ENCODE assay signal across 15 cellular contexts in the genomic region with DNA sequence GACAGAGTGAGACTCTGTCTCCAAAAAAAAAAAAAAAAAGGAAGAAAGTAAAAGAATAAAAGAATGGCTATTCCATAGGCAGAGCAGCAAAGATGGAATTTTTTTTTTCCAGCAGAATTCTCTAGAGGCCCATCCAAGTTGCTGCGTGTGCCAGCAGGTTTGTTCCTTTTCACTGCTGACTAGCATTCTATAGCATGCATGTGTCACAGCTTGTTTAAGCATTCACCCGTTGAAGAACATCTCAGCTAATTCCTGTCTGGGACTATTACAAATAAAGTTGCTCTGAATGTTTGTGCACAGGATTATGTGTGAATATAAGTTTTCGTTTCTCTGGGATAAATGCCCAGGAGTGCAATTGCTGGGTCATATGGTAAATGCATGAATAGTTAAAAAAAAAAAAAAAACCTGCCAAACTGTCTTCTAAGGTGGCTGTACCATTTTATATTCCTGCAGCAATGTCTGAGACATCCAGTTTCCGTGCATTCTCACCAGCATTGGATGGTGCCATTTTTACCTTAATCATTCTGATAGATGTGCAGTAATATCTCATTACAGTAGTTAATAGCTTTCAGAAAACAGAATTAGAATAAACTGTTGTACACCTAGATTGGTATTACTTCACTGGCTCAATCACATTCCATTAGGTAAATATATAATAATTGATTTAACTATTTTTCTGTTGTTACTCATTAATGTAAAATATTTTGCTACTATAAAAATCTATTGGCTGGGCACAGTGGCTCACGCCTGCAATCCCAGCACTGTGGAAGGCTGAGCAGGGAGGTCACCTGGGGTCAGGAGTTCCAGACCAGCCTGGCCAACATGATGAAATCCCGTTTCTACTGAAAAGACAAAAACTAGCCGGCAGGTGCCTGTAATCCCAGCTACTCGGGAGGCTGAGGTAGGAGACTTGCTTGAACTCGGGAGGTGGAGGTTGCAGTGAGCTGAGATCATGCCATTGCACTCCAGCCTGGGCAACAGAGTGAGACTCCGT.
"Had no signal": no experiment of that assay in that cellular context is flagged by ENCODE, and none has a peak within 500 bp of the region (broad histone marks: within the 10 kb centered on the region; RNA-seq: fewer than 3 reads in every experiment).

No MANE protein-coding gene starts in this region.

- H3K4me2 ChIP-seq: neural progenitor cell had no signal

- H3K4me1 ChIP-seq: neural progenitor cell, testis had no signal

- H3K9me3 Mint-ChIP-seq: activated CD4-positive, alpha-beta memory T cell treated with anti-CD3 and anti-CD28 coated beads for 36 hours; T-helper 2 cell treated with Interferon-gamma antibody and Interleukin-4, amounts not matched to agents 5 μg/mL and 100 μg/mL, for 36 hours; type B pancreatic cell had no signal

- H3K36me3 ChIP-seq: neural progenitor cell had no signal

- ATAC-seq: activated CD8-positive, alpha-beta memory T cell treated with anti-CD3 and anti-CD28 coated beads, Interleukin-2, amount 10 ng/mL, durations not matched to agents 7 days and 5 days; left ventricle myocardium superior; sciatic nerve; stimulated activated memory B cell treated with anti-CD40 and anti-IgM and Interleukin-4, amounts not matched to agents 10 μg/mL and 1 μg/mL and 100 μg/mL, for 72 hours had no signal

- H2AFZ ChIP-seq: neural progenitor cell had no signal

- DNase-seq: activated CD4-positive, alpha-beta memory T cell treated with anti-CD3 and anti-CD28 coated beads for 36 hours; activated CD4-positive, alpha-beta T cell treated with anti-CD3 and anti-CD28 coated beads for 4 hours; activated CD8-positive, alpha-beta memory T cell treated with anti-CD3 and anti-CD28 coated beads, Interleukin-2, amount 10 ng/mL, durations not matched to agents 7 days and 5 days; amniotic stem cell; dorsolateral prefrontal cortex; left ventricle myocardium superior; stimulated activated CD4-positive, alpha-beta T cell treated with anti-CD3 and anti-CD28 coated beads, Interleukin-4, amount 100 ng/mL, for 4 hours; testis had no signal

- H3K9ac ChIP-seq: neural progenitor cell had no signal

- H3K27ac ChIP-seq: dorsolateral prefrontal cortex, neural progenitor cell, testis had no signal

- H3K4me3 Mint-ChIP-seq: activated CD4-positive, alpha-beta memory T cell treated with anti-CD3 and anti-CD28 coated beads for 36 hours; activated CD8-positive, alpha-beta memory T cell treated with anti-CD3 and anti-CD28 coated beads, Interleukin-2, amount 10 ng/mL, durations not matched to agents 7 days and 5 days; activated naive CD8-positive, alpha-beta T cell; memory B cell; neural progenitor cell; stimulated activated memory B cell treated with anti-CD40 and anti-IgM and Interleukin-4, amounts not matched to agents 10 μg/mL and 1 μg/mL and 100 μg/mL, for 72 hours; T-helper 2 cell treated with Interferon-gamma antibody and Interleukin-4, amounts not matched to agents 5 μg/mL and 100 μg/mL, for 36 hours; type B pancreatic cell had no signal

- H3K36me3 Mint-ChIP-seq: activated CD4-positive, alpha-beta memory T cell treated with anti-CD3 and anti-CD28 coated beads for 36 hours; activated CD8-positive, alpha-beta memory T cell treated with anti-CD3 and anti-CD28 coated beads, Interleukin-2, amount 10 ng/mL, durations not matched to agents 7 days and 5 days; activated naive CD8-positive, alpha-beta T cell; memory B cell; neural progenitor cell; stimulated activated memory B cell treated with anti-CD40 and anti-IgM and Interleukin-4, amounts not matched to agents 10 μg/mL and 1 μg/mL and 100 μg/mL, for 72 hours; type B pancreatic cell had no signal

- H3K4me3 ChIP-seq: dorsolateral prefrontal cortex, neural progenitor cell, testis had no signal

- H3K4me1 Mint-ChIP-seq: activated CD8-positive, alpha-beta memory T cell treated with anti-CD3 and anti-CD28 coated beads, Interleukin-2, amount 10 ng/mL, durations not matched to agents 7 days and 5 days; memory B cell; neural progenitor cell; stimulated activated memory B cell treated with anti-CD40 and anti-IgM and Interleukin-4, amounts not matched to agents 10 μg/mL and 1 μg/mL and 100 μg/mL, for 72 hours had no signal

- H3K27me3 ChIP-seq: dorsolateral prefrontal cortex, neural progenitor cell, testis had no signal

- H3K27ac Mint-ChIP-seq: activated CD4-positive, alpha-beta memory T cell treated with anti-CD3 and anti-CD28 coated beads for 36 hours; activated CD8-positive, alpha-beta memory T cell treated with anti-CD3 and anti-CD28 coated beads, Interleukin-2, amount 10 ng/mL, durations not matched to agents 7 days and 5 days; activated naive CD8-positive, alpha-beta T cell; memory B cell; neural progenitor cell; stimulated activated memory B cell treated with anti-CD40 and anti-IgM and Interleukin-4, amounts not matched to agents 10 μg/mL and 1 μg/mL and 100 μg/mL, for 72 hours; T-helper 2 cell treated with Interferon-gamma antibody and Interleukin-4, amounts not matched to agents 5 μg/mL and 100 μg/mL, for 36 hours; type B pancreatic cell had no signal

- H3K9me3 ChIP-seq: testis had no signal
